In the genomic region with DNA sequence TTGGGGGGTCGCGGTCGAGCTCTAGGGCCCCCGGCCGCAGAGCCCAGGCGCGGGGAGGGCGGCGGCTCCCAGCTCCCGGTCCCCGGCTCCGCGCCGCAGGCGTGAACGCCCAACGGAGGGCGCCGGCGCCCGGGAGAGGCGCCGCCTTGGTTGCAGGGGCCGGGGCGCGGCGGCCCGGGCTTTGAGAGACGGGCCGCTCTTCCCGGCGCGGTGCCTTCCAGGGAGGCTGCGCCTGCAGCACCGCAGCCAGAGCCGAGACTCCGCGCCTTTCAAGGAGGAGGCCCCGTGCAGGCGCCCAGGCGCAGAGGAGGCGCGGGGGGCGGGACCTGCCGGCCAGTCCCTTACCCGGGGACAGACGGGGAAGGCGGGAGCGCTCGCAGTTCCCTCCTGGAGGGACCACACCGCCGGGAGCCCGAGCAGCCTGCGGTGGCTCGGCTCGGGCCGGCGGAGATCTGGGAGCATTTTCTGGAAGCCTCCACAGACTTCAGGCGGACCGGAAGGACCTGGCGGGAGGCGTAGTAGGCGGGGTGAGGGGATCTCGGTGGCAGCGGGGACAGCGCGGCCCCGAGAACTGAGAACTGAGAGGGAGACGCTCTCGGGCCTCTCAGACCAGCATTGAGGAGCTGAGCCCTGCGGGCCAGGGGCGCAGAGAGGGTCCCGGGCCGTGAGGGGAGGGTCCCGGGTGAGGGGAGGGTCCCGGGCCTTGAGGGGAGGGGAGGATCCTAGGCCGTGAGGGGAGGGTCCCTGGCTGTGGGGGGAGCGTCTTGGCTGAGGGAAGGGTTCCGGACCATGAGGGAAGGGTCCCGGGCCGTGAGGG, we compare ENCODE assay signal across 8 cellular contexts. TPM values are rescaled to one million over a fixed set of nuclear protein-coding genes. Genes with fewer than 3 reads are reported as not detected.
DNase-seq lines count a peak whose midpoint lies in the region; ATAC-seq, FAIRE-seq and TF ChIP-seq lines count a peak whose summit lies in the region.

No MANE protein-coding gene starts in this region.

- no peak for FAIRE-seq in H1 (lab: Jason Lieb, UNC)

- H3K4me1 Mint-ChIP-seq in CD8-positive, alpha-beta T cell (ENCODE audit: low read depth): peaks cover 8% of the 10 kb centered on the region
- peaks cover 7% of the 10 kb centered on the region for H3K4me1 Mint-ChIP-seq in mesothelial cell of epicardium

- DNase-seq in CD8-positive, alpha-beta T cell: peak in 2 of 7 experiments; percentile 15 to 54
- DNase-seq in HT-29 (ENCODE audit: low spot score) (peak; percentile 52), H1 (ENCODE audit: low read depth in 1 of 2, low spot score in 2 of 2) (peak in 1 of 2 experiments; percentile 81), mesothelial cell of epicardium (ENCODE audit: low spot score in 2 of 2, unreplicated experiment in 2 of 2) (peak in 1 of 2 experiments; percentile 67), substantia nigra (lab: John Stamatoyannopoulos, UW) (peak in 12 of 49 donors; percentile 11 to 73 (median 28)), Karpas-422 (no peak)

- H2BK20ac ChIP-seq in H1 (ENCODE audit: low read length): no peak overlapping the region

- POLR2A ChIA-PET in CD8-positive, alpha-beta T cell (lab: Charles Lee): interaction anchor here (0.7 kb wide), 1 partner anchor 659 kb away, joined by 3 read pairs; no protein-coding TSS in a partner anchor
- POLR2A ChIA-PET in H1 (lab: Charles Lee; ENCODE audit: partially characterized antibody): interaction anchor here (1.1 to 1.2 kb wide), 2 partner anchors 11 to 37 kb away, joined by 3 to 4 read pairs; no protein-coding TSS in a partner anchor

- H3K9ac ChIP-seq in H1 (replicated peaks in 1 of 4; ENCODE audit: extremely low read depth in 1 of 4, low read depth in 3 of 4, low read length in 3 of 4) (peak overlapping the region in 1 of 4 experiments; percentile 33; a peak in 2 of 7 replicates), Karpas-422 (ENCODE audit: low read length) (no peak overlapping the region)

- no peaks in the 10 kb centered on the region for H3K9me2 ChIP-seq in Karpas-422 (replicated peaks; ENCODE audit: insufficient read depth, low read length)

- no peaks in the 10 kb centered on the region for H3K27me3 ChIP-seq in CD8-positive, alpha-beta T cell (ENCODE audit: insufficient read depth, low read length)
- no peaks in the 10 kb centered on the region for H3K27me3 ChIP-seq in H1 (replicated peaks in 1 of 4; ENCODE audit: control insufficient read depth in 3 of 4, extremely low read depth in 1 of 4, insufficient read depth in 3 of 4, low read length in 3 of 4)
- no peaks in the 10 kb centered on the region for H3K27me3 ChIP-seq in Karpas-422 (ENCODE audit: low read length)

- H4K5ac ChIP-seq in H1 (ENCODE audit: insufficient read length, low read depth, low read length): peak overlapping the region; percentile 19

- H4K8ac ChIP-seq in H1 (ENCODE audit: extremely low read depth, insufficient read depth, low read length): no peak overlapping the region; the same call in 1 of the 2 replicates

- H4K20me1 ChIP-seq in H1 (replicated peaks in 1 of 2; ENCODE audit: control insufficient read depth in 1 of 2, insufficient read depth in 2 of 2, low read length in 2 of 2) (peaks cover 0 to 3% of the 10 kb centered on the region in 2 experiments), Karpas-422 (ENCODE audit: insufficient read depth, low read depth, low read length) (0 out of 2 replicates have a peak, but pooled peaks cover 3% of the 10 kb centered on the region)

- peaks cover 23% of the 10 kb centered on the region for H3K27me3 Mint-ChIP-seq in CD8-positive, alpha-beta T cell (ENCODE audit: low read depth)
- H3K27me3 Mint-ChIP-seq in mesothelial cell of epicardium (ENCODE audit: low read depth): peaks cover 16% of the 10 kb centered on the region

- H3K23ac ChIP-seq in H1 (ENCODE audit: insufficient read length): no peak overlapping the region

- no peak overlapping the region for H3K27ac ChIP-seq in CD8-positive, alpha-beta T cell (ENCODE audit: low read depth, low read length)
- H3K27ac ChIP-seq in H1 (ENCODE audit: low read depth, low read length) (no peak overlapping the region), substantia nigra (ENCODE audit: low read depth, low read length, poor library complexity, severe bottlenecking) (peak overlapping the region; percentile 38), Karpas-422 (ENCODE audit: low read length) (no peak overlapping the region)

- H3K23me2 ChIP-seq in H1 (ENCODE audit: low read depth, low read length): peaks cover 4% of the 10 kb centered on the region; the same call in 1 of the 2 replicates

- H3K9me3 ChIP-seq in CD8-positive, alpha-beta T cell (ENCODE audit: low read length): no peaks in the 10 kb centered on the region
- H3K9me3 ChIP-seq in H1 (ENCODE audit: insufficient read depth in 2 of 2, low read depth in 1 of 2, low read length in 1 of 2): no peaks in the 10 kb centered on the region
- H3K9me3 ChIP-seq in Karpas-422 (ENCODE audit: low read length): no peaks in the 10 kb centered on the region

- no peaks in the 10 kb centered on the region for H3K79me2 ChIP-seq in H1 (ENCODE audit: control insufficient read depth in 1 of 2, insufficient read depth in 2 of 2, low read length in 2 of 2)
- no peaks in the 10 kb centered on the region for H3K79me2 ChIP-seq in Karpas-422 (ENCODE audit: low read length)

- peaks cover 9% of the 10 kb centered on the region for H3K4me1 ChIP-seq in CD8-positive, alpha-beta T cell (ENCODE audit: insufficient read depth, low read length)
- H3K4me1 ChIP-seq in H1 (replicated peaks in 1 of 4; ENCODE audit: control insufficient read depth in 3 of 4, insufficient read depth in 4 of 4, low read length in 3 of 4): no peaks in the 10 kb centered on the region; a peak in 2 of 7 replicates
- no peaks in the 10 kb centered on the region for H3K4me1 ChIP-seq in Karpas-422 (ENCODE audit: low read length)

- no peak overlapping the region for H2AK5ac ChIP-seq in H1 (ENCODE audit: low read depth, low read length)

- no peak overlapping the region for H2BK5ac ChIP-seq in H1 (ENCODE audit: low read depth, low read length)

- peak overlapping the region; percentile 72 for H3K4me3 Mint-ChIP-seq in CD8-positive, alpha-beta T cell
- peak overlapping the region; percentile 84 for H3K4me3 Mint-ChIP-seq in mesothelial cell of epicardium

- TF ChIP-seq EP300 in H1 (IDR thresholded peaks at IDR 0.05; ENCODE audit: borderline replicate concordance in 1 of 2, low read depth in 2 of 2, low read length in 2 of 2): no peak

- no peak for TF ChIP-seq CTCF in CD8-positive, alpha-beta T cell (IDR thresholded peaks at IDR 0.05)
- no peak for TF ChIP-seq CTCF in WI38 (IDR thresholded peaks at IDR 0.05; ENCODE audit: low read depth, low read length)
- TF ChIP-seq CTCF in H1 (IDR thresholded peaks at IDR 0.05; ENCODE audit: control extremely low read depth in 1 of 3, insufficient read depth in 1 of 3, low read depth in 1 of 3, low read length in 3 of 3): no peak
- TF ChIP-seq CTCF in mesothelial cell of epicardium (IDR thresholded peaks at IDR 0.05; ENCODE audit: unreplicated experiment): no peak

- H4K91ac ChIP-seq in H1 (replicated peaks; ENCODE audit: insufficient read length, low read length): peak overlapping the region; percentile 30

- H3K36me3 ChIP-seq in CD8-positive, alpha-beta T cell (ENCODE audit: insufficient read depth, low read length): no peaks in the 10 kb centered on the region
- H3K36me3 ChIP-seq in H1 (ENCODE audit: control insufficient read depth in 2 of 4, insufficient read depth in 4 of 4, low read length in 3 of 4) (no peaks in the 10 kb centered on the region), Karpas-422 (ENCODE audit: insufficient read depth, low read length) (no peaks in the 10 kb centered on the region)

- no peaks in the 10 kb centered on the region for H3K9me3 Mint-ChIP-seq in CD8-positive, alpha-beta T cell
- no peaks in the 10 kb centered on the region for H3K9me3 Mint-ChIP-seq in mesothelial cell of epicardium

- peak; percentile 24 for ATAC-seq in CD8-positive, alpha-beta T cell
- peak; percentile 33 for ATAC-seq in GM19455 (IDR thresholded peaks at IDR 0.05; ENCODE audit: unreplicated experiment)

- no peak overlapping the region for H3K56ac ChIP-seq in H1 (replicated peaks; ENCODE audit: insufficient read length, low read depth, low read length)

- WGBS in H1 (ENCODE audit: extremely low coverage in 1 of 2, insufficient coverage in 1 of 2, insufficient read length in 1 of 2, insufficient replicate concordance in 2 of 2, low coverage in 1 of 2, low lambda C conversion rate in 2 of 2, missing lambda C conversion rate in 1 of 2), 2 experiments: 3% methylated on average over 32 of the region's 81 CpGs; no CpG with 5 or more reads in 1 of the 2 experiments

- H3K4me3 ChIP-seq in CD8-positive, alpha-beta T cell (ENCODE audit: low read depth, low read length): peak overlapping the region; percentile 45
- peak overlapping the region; percentile 48 for H3K4me3 ChIP-seq in WI38 (ENCODE audit: low read depth, low read length)
- H3K4me3 ChIP-seq in H1 (ENCODE audit: extremely low read depth in 1 of 4, insufficient read depth in 2 of 4, low read depth in 3 of 4, low read length in 4 of 4): peak overlapping the region; percentile 43 to 71 (median 50)
- no peak overlapping the region for H3K4me3 ChIP-seq in Karpas-422 (ENCODE audit: low read length)

- H2BK120ac ChIP-seq in H1 (replicated peaks; ENCODE audit: low read depth, low read length): no peak overlapping the region

- H2BK12ac ChIP-seq in H1 (ENCODE audit: low read depth, low read length): no peak overlapping the region

- H2BK15ac ChIP-seq in H1 (ENCODE audit: low read length): no peak overlapping the region

- no peaks in the 10 kb centered on the region for H3K36me3 Mint-ChIP-seq in CD8-positive, alpha-beta T cell
- H3K36me3 Mint-ChIP-seq in mesothelial cell of epicardium: no peaks in the 10 kb centered on the region

- intact Hi-C loops in CD8-positive, alpha-beta T cell (cut with DNase I, micrococcal nuclease): loop anchor here in 1 of 2 experiments (1.0 to 5.0 kb wide), 4 partner anchors 26 to 617 kb away; a partner anchor contains a TSS

- H3K27ac Mint-ChIP-seq in CD8-positive, alpha-beta T cell: no peak overlapping the region
- H3K27ac Mint-ChIP-seq in mesothelial cell of epicardium: peak overlapping the region; percentile 77

- H3K18ac ChIP-seq in H1 (ENCODE audit: extremely low read depth, low read length): peak overlapping the region; percentile 13; the same call in 1 of the 2 replicates

- no peak overlapping the region for H3K4ac ChIP-seq in H1 (replicated peaks; ENCODE audit: insufficient read length, low read depth, low read length)

- H2AFZ ChIP-seq in H1 (ENCODE audit: low read length) (no peak overlapping the region), Karpas-422 (ENCODE audit: low read length) (no peak overlapping the region)

- CTCF ChIA-PET in CD8-positive, alpha-beta T cell (lab: Charles Lee): interaction anchor here (0.6 to 2.2 kb wide), 23 partner anchors 8 to 618 kb away, joined by 3 to 38 read pairs (median 4); a partner anchor contains a TSS
- CTCF ChIA-PET in H1 (lab: Charles Lee; ENCODE audit: partially characterized antibody): interaction anchor here (0.5 to 4.2 kb wide), 33 partner anchors 10 to 304 kb away, joined by 3 to 72 read pairs (median 4); a partner anchor contains a TSS

- H3K79me1 ChIP-seq in H1 (ENCODE audit: low read depth, low read length): no peaks in the 10 kb centered on the region

- no peak for TF ChIP-seq RAD21 in H1 (IDR thresholded peaks at IDR 0.05 in 1 of 2, conservative IDR thresholded peaks at IDR 0.05 in 1 of 2; ENCODE audit: low read depth in 2 of 2, low read length in 2 of 2)

- TF ChIP-seq POLR2A in H1 (IDR thresholded peaks at IDR 0.05; ENCODE audit: control extremely low read depth in 1 of 2, low read depth in 2 of 2, low read length in 2 of 2): no peak

- no peak overlapping the region for H3K14ac ChIP-seq in H1 (ENCODE audit: insufficient read length)

- peak overlapping the region; percentile 36 to 93 for H3K4me2 ChIP-seq in H1 (ENCODE audit: insufficient read depth in 1 of 2, low read depth in 2 of 2, low read length in 2 of 2)
- H3K4me2 ChIP-seq in Karpas-422 (ENCODE audit: low read depth, low read length, poor library complexity, severe bottlenecking): no peak overlapping the region

RNA-seq across cellular contexts. Expression of a gene that starts 25.5 kb away (rescaled TPM):
- 10 to 100 TPM; 13.7 to 15.0 TPM for total RNA-seq in CD8-positive, alpha-beta T cell
- total RNA-seq in HT-29 (2014; rRNA removed; shearing (Covaris generic)): 46.7 and 53.2 TPM in 2 replicates
- 22.9 and 24.4 TPM in 2 replicates for total RNA-seq in H1 (2021; fragmentation: NEBNext Ultra II Directional; extraction: Animal tissue kit (Norgen Biotek cat#: 25700))
- polyA plus RNA-seq in H1 (2011; rRNA removed): 10.1 and 15.9 TPM in 2 replicates
- 13.8 TPM for polyA plus RNA-seq in H1 (2011; cell fraction: cytosol; rRNA removed)
- polyA plus RNA-seq in H1 (2011; cell fraction: nucleus; rRNA removed): 82.6 TPM
- 16.2 to 22.1 TPM (median 19.9 TPM) in 4 replicates for polyA plus RNA-seq in H1 (2012, experiment 1 of 2)
- 10.5 TPM for polyA plus RNA-seq in H1 (2012, experiment 2 of 2)
- 10.9 TPM for polyA plus RNA-seq in H1 (2013, experiment 1 of 2)
- polyA plus RNA-seq in H1 (2013, experiment 2 of 2): 11.8 TPM
- polyA minus RNA-seq in H1 (2011; rRNA and poly(A)+ RNA removed): 16.6 and 19.1 TPM in 2 replicates
- polyA minus RNA-seq in H1 (2011; cell fraction: cytosol; rRNA and poly(A)+ RNA removed): 18.4 TPM
- 40.8 TPM for polyA minus RNA-seq in H1 (2011; cell fraction: nucleus; rRNA and poly(A)+ RNA removed)
- total RNA-seq in mesothelial cell of epicardium: 26.9 to 36.6 TPM (median 30.9 TPM) in 3 replicates
- not detected in 2 replicates for total RNA-seq in Karpas-422 (2014; rRNA removed; shearing (Covaris generic); ENCODE audit: low replicate concordance)

Comparison
In these comparisons a context has a peak if more than half of its experiments do, and no peak if none do; other contexts are left out.
1. RNA of a gene that starts 25.5 kb away (total RNA-seq): 46.7 to 53.2 TPM in HT-29, 26.9 to 36.6 TPM in mesothelial cell of epicardium, 22.9 to 24.4 TPM in H1 and 13.7 to 15.0 TPM in CD8-positive, alpha-beta T cell; not detected in Karpas-422; every median in the first group is over 10 times any median in the second.